ENCODE assay signal across 36 cellular contexts in the genomic region with DNA sequence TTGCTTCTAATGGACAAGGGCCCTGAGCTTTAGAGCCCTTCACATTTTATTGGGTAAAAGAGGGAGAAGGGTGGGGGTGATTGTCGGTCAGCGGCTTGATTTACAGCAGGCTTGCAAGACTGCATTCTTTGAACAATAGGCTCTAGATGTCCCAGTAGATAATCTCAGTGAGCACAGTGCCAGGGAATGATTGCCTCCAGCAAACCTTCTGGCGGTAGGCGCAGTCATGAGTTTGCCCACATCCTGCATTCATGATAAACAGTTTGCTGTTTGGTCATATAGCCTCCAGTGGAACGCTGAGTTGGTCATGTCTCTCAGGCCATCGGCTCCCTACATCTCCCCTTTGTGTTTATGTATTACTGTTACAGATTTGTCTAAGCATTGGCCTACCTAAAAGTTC. TPM values are rescaled to one million over a fixed set of nuclear protein-coding genes. Genes with fewer than 3 reads are reported as not detected.
"Had no signal": no experiment of that assay in that cellular context is flagged by ENCODE, and none has a peak within 500 bp of the region (broad histone marks: within the 10 kb centered on the region; RNA-seq: fewer than 3 reads in every experiment).

No MANE protein-coding gene starts in this region.

- H3K27me3 ChIP-seq: adrenal gland, body of pancreas, brain microvascular endothelial cell, breast epithelium had no signal

- DNase-seq: activated B cell treated with CpG ODN at 0.5 μM for 24 hours; activated CD4-positive, alpha-beta memory T cell treated with anti-CD3 and anti-CD28 coated beads for 36 hours; activated CD4-positive, alpha-beta T cell treated with anti-CD3 and anti-CD28 coated beads for 4 hours; activated CD4-positive, alpha-beta T cell treated with anti-CD3 and anti-CD28 coated beads, Interleukin-2, amount 10 ng/mL, durations not matched to agents 24 days and 14 days; activated CD4-positive, alpha-beta T cell treated with anti-CD3 and anti-CD28 coated beads, Interleukin-2, amount 50 U/mL, for 1 hour; activated CD4-positive, alpha-beta T cell treated with anti-CD3 and anti-CD28 coated beads, Interleukin-2, amount 50 U/mL, for 4 hours; activated CD4-positive, CD25-positive, alpha-beta regulatory T cell treated with anti-CD3 and anti-CD28 coated beads, Interleukin-2, amount 50 U/mL, for 72 hours; activated CD8-positive, alpha-beta memory T cell treated with anti-CD3 and anti-CD28 coated beads, Interleukin-2, amount 50 U/mL, for 4 hours; activated CD8-positive, alpha-beta T cell treated with anti-CD3 and anti-CD28 coated beads for 36 hours; activated effector memory CD4-positive, alpha-beta T cell treated with anti-CD3 and anti-CD28 coated beads, Interleukin-2, amount 50 U/mL, for 16 hours; activated gamma-delta T cell treated with Interleukin-2 at 50 U/mL for 16 hours; activated naive CD4-positive, alpha-beta T cell; activated naive CD4-positive, alpha-beta T cell treated with anti-CD3 and anti-CD28 coated beads for 36 hours; activated naive CD4-positive, alpha-beta T cell treated with anti-CD3 and anti-CD28 coated beads, Interleukin-2, amount 50 U/mL, for 16 hours; activated naive CD8-positive, alpha-beta T cell treated with anti-CD3 and anti-CD28 coated beads for 36 hours; activated T-cell treated with anti-CD3 and anti-CD28 coated beads for 4 hours; activated T-cell treated with anti-CD3 and anti-CD28 coated beads, Interleukin-2, amount 50 U/mL, for 1 hour; activated T-cell treated with anti-CD3 and anti-CD28 coated beads, Interleukin-2, amount 50 U/mL, for 4 hours; activated T-cell treated with anti-CD3 and anti-CD28 coated beads, Interleukin-2, amount 50 U/mL, for 72 hours; adrenal gland; amniotic stem cell; aorta; body of pancreas; brain microvascular endothelial cell; central memory CD4-positive, alpha-beta T cell; T-cell; T-helper 17 cell had no signal

- H3K4me1 ChIP-seq: adrenal gland, body of pancreas, breast epithelium had no signal

- H3K27ac ChIP-seq: adrenal gland, body of pancreas, brain microvascular endothelial cell, breast epithelium, VCaP had no signal

- ATAC-seq: activated CD8-positive, alpha-beta T cell treated with anti-CD3 and anti-CD28 coated beads for 36 hours; activated naive CD4-positive, alpha-beta T cell treated with anti-CD3 and anti-CD28 coated beads, Interleukin-2, amount 50 U/mL, for 72 hours; activated T-cell treated with anti-CD3 and anti-CD28 coated beads, Interleukin-2, amount 50 U/mL, for 4 hours; activated T-cell treated with anti-CD3 and anti-CD28 coated beads, Interleukin-2, amount 50 U/mL, for 72 hours; activated T-helper 17 cell treated with anti-CD3 and anti-CD28 coated beads, Interleukin-2, amount 50 U/mL, for 72 hours; body of pancreas; T-cell; T-helper 17 cell had no signal

- H3K4me3 ChIP-seq: adrenal gland, body of pancreas had no signal

RNA-seq across cellular contexts. Expression of gene ZNF534, which starts 18.7 kb away (rescaled TPM):
- total RNA-seq: activated CD4-positive, alpha-beta memory T cell treated with anti-CD3 and anti-CD28 coated beads for 36 hours; activated CD4-positive, alpha-beta T cell treated with anti-CD3 and anti-CD28 coated beads, Interleukin-2, amount 10 ng/mL, durations not matched to agents 24 days and 14 days; activated CD8-positive, alpha-beta memory T cell treated with anti-CD3 and anti-CD28 coated beads for 36 hours; activated CD8-positive, alpha-beta T cell treated with anti-CD3 and anti-CD28 coated beads for 36 hours; activated naive CD4-positive, alpha-beta T cell treated with anti-CD3 and anti-CD28 coated beads for 36 hours; activated naive CD4-positive, alpha-beta T cell treated with anti-CD3 and anti-CD28 coated beads, Interleukin-2, amount 50 U/mL, for 72 hours; activated naive CD8-positive, alpha-beta T cell treated with anti-CD3 and anti-CD28 coated beads for 36 hours; activated T-cell treated with anti-CD3 and anti-CD28 coated beads, Interleukin-2, amount 50 U/mL, for 4 hours; activated T-cell treated with anti-CD3 and anti-CD28 coated beads, Interleukin-2, amount 50 U/mL, for 72 hours; activated T-helper 1 cell treated with anti-CD3 and anti-CD28 coated beads, Interleukin-12 subunit alpha, Interleukin-12 subunit beta, Interleukin-2, Interleukin-4 antibody, amounts not matched to agents 30 ng/mL and 10 ng/mL and 1 ng/mL, durations not matched to agents 14 hours and 24 hours and 36 hours; activated T-helper 17 cell treated with anti-CD3 and anti-CD28 coated beads, Interleukin-2, amount 50 U/mL, for 72 hours; astrocyte; body of pancreas; T-helper 1 cell treated with Interleukin-12 subunit alpha and Interleukin-12 subunit beta and Interleukin-4 antibody, amounts not matched to agents 30 ng/mL and 1 ng/mL, for 36 hours; T-helper 2 cell treated with Interferon-gamma antibody and Interleukin-4, amounts not matched to agents 100 ng/mL and 5 ng/mL, for 36 hours had no signal

RNA-seq across cellular contexts. Expression of gene ZNF578, which starts 43.1 kb away (rescaled TPM):
- total RNA-seq: astrocyte had no signal
